ENCODE assay signal across 1 cellular context in the genomic region with DNA sequence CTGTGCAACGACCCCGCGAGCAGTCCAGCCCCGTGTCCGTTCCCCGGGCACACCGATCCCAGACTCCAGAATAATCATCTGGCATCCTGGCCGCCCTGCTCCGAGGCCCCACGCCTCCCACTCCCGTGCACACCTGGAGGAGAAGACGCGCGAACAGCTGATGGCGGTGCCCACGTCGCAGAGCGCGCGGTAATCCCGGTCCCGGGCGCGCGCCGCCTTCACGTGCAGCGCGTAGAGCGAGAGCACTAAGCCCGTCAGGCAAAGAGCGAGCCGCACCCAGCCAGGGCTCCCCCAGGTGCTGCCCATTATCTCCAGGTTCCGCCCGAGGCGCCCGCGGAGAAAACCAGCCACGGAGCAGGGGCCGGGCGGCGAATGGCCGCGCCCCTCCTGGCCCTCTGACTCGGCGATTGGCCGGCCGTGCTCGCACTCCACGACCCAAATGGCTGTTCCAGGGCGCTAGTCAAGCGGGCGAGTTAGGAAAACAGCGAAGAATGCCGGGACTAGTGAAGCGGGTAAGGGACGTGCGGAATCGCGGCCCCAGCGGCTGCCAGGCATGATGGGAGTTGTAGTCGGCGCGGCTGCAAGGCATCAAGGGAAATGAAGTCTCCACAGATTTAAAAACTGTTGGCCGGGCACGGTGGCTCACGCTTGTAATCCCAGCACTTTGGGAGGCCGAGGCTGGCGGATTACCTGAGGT.
TF ChIP-seq lines count a peak whose summit lies in the region.

A gene (minus strand): TSS at position 374 of the 697 bp plus-strand sequence. CDS start 68 bp downstream, at position 306.

TF ChIP-seq in WTC11, 78 proteins besides CTCF, POLR2A, EP300 and RAD21 (continued from another document):
- TF ChIP-seq, protein P1, sequence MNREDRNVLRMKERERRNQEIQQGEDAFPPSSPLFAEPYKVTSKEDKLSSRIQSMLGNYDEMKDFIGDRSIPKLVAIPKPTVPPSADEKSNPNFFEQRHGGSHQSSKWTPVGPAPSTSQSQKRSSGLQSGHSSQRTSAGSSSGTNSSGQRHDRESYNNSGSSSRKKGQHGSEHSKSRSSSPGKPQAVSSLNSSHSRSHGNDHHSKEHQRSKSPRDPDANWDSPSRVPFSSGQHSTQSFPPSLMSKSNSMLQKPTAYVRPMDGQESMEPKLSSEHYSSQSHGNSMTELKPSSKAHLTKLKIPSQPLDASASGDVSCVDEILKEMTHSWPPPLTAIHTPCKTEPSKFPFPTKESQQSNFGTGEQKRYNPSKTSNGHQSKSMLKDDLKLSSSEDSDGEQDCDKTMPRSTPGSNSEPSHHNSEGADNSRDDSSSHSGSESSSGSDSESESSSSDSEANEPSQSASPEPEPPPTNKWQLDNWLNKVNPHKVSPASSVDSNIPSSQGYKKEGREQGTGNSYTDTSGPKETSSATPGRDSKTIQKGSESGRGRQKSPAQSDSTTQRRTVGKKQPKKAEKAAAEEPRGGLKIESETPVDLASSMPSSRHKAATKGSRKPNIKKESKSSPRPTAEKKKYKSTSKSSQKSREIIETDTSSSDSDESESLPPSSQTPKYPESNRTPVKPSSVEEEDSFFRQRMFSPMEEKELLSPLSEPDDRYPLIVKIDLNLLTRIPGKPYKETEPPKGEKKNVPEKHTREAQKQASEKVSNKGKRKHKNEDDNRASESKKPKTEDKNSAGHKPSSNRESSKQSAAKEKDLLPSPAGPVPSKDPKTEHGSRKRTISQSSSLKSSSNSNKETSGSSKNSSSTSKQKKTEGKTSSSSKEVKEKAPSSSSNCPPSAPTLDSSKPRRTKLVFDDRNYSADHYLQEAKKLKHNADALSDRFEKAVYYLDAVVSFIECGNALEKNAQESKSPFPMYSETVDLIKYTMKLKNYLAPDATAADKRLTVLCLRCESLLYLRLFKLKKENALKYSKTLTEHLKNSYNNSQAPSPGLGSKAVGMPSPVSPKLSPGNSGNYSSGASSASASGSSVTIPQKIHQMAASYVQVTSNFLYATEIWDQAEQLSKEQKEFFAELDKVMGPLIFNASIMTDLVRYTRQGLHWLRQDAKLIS (CRISPR knock-in tag; IDR thresholded peaks at IDR 0.05; ENCODE audit: borderline replicate concordance): no peak
- TF ChIP-seq, protein P2, sequence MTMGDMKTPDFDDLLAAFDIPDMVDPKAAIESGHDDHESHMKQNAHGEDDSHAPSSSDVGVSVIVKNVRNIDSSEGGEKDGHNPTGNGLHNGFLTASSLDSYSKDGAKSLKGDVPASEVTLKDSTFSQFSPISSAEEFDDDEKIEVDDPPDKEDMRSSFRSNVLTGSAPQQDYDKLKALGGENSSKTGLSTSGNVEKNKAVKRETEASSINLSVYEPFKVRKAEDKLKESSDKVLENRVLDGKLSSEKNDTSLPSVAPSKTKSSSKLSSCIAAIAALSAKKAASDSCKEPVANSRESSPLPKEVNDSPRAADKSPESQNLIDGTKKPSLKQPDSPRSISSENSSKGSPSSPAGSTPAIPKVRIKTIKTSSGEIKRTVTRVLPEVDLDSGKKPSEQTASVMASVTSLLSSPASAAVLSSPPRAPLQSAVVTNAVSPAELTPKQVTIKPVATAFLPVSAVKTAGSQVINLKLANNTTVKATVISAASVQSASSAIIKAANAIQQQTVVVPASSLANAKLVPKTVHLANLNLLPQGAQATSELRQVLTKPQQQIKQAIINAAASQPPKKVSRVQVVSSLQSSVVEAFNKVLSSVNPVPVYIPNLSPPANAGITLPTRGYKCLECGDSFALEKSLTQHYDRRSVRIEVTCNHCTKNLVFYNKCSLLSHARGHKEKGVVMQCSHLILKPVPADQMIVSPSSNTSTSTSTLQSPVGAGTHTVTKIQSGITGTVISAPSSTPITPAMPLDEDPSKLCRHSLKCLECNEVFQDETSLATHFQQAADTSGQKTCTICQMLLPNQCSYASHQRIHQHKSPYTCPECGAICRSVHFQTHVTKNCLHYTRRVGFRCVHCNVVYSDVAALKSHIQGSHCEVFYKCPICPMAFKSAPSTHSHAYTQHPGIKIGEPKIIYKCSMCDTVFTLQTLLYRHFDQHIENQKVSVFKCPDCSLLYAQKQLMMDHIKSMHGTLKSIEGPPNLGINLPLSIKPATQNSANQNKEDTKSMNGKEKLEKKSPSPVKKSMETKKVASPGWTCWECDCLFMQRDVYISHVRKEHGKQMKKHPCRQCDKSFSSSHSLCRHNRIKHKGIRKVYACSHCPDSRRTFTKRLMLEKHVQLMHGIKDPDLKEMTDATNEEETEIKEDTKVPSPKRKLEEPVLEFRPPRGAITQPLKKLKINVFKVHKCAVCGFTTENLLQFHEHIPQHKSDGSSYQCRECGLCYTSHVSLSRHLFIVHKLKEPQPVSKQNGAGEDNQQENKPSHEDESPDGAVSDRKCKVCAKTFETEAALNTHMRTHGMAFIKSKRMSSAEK (CRISPR knock-in tag; IDR thresholded peaks at IDR 0.05; ENCODE audit: borderline replicate concordance): no peak
- TF ChIP-seq, protein P3, sequence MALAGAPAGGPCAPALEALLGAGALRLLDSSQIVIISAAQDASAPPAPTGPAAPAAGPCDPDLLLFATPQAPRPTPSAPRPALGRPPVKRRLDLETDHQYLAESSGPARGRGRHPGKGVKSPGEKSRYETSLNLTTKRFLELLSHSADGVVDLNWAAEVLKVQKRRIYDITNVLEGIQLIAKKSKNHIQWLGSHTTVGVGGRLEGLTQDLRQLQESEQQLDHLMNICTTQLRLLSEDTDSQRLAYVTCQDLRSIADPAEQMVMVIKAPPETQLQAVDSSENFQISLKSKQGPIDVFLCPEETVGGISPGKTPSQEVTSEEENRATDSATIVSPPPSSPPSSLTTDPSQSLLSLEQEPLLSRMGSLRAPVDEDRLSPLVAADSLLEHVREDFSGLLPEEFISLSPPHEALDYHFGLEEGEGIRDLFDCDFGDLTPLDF (CRISPR knock-in tag; IDR thresholded peaks at IDR 0.05): no peak
- TF ChIP-seq, protein P4, sequence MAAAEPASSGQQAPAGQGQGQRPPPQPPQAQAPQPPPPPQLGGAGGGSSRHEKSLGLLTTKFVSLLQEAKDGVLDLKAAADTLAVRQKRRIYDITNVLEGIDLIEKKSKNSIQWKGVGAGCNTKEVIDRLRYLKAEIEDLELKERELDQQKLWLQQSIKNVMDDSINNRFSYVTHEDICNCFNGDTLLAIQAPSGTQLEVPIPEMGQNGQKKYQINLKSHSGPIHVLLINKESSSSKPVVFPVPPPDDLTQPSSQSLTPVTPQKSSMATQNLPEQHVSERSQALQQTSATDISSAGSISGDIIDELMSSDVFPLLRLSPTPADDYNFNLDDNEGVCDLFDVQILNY (CRISPR knock-in tag; IDR thresholded peaks at IDR 0.05): peak; percentile 46; the same call in 1 of the 2 replicates
- TF ChIP-seq, protein P5, sequence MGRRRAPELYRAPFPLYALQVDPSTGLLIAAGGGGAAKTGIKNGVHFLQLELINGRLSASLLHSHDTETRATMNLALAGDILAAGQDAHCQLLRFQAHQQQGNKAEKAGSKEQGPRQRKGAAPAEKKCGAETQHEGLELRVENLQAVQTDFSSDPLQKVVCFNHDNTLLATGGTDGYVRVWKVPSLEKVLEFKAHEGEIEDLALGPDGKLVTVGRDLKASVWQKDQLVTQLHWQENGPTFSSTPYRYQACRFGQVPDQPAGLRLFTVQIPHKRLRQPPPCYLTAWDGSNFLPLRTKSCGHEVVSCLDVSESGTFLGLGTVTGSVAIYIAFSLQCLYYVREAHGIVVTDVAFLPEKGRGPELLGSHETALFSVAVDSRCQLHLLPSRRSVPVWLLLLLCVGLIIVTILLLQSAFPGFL (CRISPR knock-in tag; IDR thresholded peaks at IDR 0.05; ENCODE audit: borderline replicate concordance): no peak
- 0 out of 2 replicates have a peak, but pooled peaks have one; percentile 5 for TF ChIP-seq ZNF317 (CRISPR knock-in tag; IDR thresholded peaks at IDR 0.05; ENCODE audit: borderline replicate concordance, low read depth)
- TF ChIP-seq GABPB1 (CRISPR knock-in tag; IDR thresholded peaks at IDR 0.05): peak; percentile 71
- TF ChIP-seq ZNF263 (CRISPR knock-in tag; IDR thresholded peaks at IDR 0.05; ENCODE audit: low read depth): no peak
- peak; percentile 48; the same call in 1 of the 2 replicates for TF ChIP-seq FOXK1 (CRISPR knock-in tag; IDR thresholded peaks at IDR 0.05)
TF ChIP-seq in WTC11: peak in this region for 19.
